26 cellular contexts compared by ENCODE assay signal in genomic region chr11:133386262-133386661, GRCh38.
DNase-seq lines count a peak whose midpoint lies in the region; ATAC-seq, FAIRE-seq and TF ChIP-seq lines count a peak whose summit lies in the region.
"Had no signal": no experiment of that assay in that cellular context is flagged by ENCODE, and none has a peak within 500 bp of the region (broad histone marks: within the 10 kb centered on the region; RNA-seq: fewer than 3 reads in every experiment).

No MANE protein-coding gene starts in this region.

- H3K4me3 Mint-ChIP-seq in GM23338 = no peak overlapping the region
- H3K4me3 Mint-ChIP-seq in activated CD4-positive, alpha-beta memory T cell treated with anti-CD3 and anti-CD28 coated beads for 36 hours = no peak overlapping the region
- H3K4me3 Mint-ChIP-seq: activated naive CD4-positive, alpha-beta T cell treated with anti-CD3 and anti-CD28 coated beads, Interleukin-2, amount 10 ng/mL, durations not matched to agents 7 days and 5 days; activated T-cell treated with anti-CD3 and anti-CD28 coated beads, Interleukin-2, amount 50 U/mL, for 4 hours; H9; stimulated activated naive CD8-positive, alpha-beta T cell treated with anti-CD3 and anti-CD28 coated beads, Interleukin-15, Interleukin-2, amounts not matched to agents 100 ng/mL and 50 ng/mL, for 24 hours; T-helper 2 cell treated with Interferon-gamma antibody and Interleukin-4, amounts not matched to agents 5 μg/mL and 100 μg/mL, for 36 hours had no signal

- CTCF ChIA-PET in GM12878 (lab: Yijun Ruan, JAX) = no interaction called here
- CTCF ChIA-PET in activated CD4-positive, alpha-beta memory T cell treated with anti-CD3 and anti-CD28 coated beads for 36 hours (lab: Charles Lee) = interaction anchor here (0.9 kb wide), 1 partner anchor 11 kb away, joined by 3 read pairs; no protein-coding TSS in a partner anchor

- no peaks in the 10 kb centered on the region for H3K36me3 Mint-ChIP-seq in GM23338 (ENCODE audit: low read depth)
- no peaks in the 10 kb centered on the region for H3K36me3 Mint-ChIP-seq in activated CD4-positive, alpha-beta memory T cell treated with anti-CD3 and anti-CD28 coated beads for 36 hours
- H3K36me3 Mint-ChIP-seq: activated naive CD4-positive, alpha-beta T cell treated with anti-CD3 and anti-CD28 coated beads, Interleukin-2, amount 10 ng/mL, durations not matched to agents 7 days and 5 days had no signal

- POLR2A ChIA-PET in GM12878 (lab: Charles Lee) = no interaction called here
- POLR2A ChIA-PET in activated CD4-positive, alpha-beta memory T cell treated with anti-CD3 and anti-CD28 coated beads for 36 hours (lab: Charles Lee) = no interaction called here

- in situ Hi-C loops in GM12878 (cut with MboI) = no loop called here

- H3K9me3 ChIP-seq in GM12878 (replicated peaks; ENCODE audit: control insufficient read depth, insufficient read depth, low read length) = no peaks in the 10 kb centered on the region; the same call in 2 of the 3 replicates
- H3K9me3 ChIP-seq in spleen = no peaks in the 10 kb centered on the region
- H3K9me3 ChIP-seq: left lung, psoas muscle, tibial nerve had no signal

- DNase-seq in GM23338 (ENCODE audit: low spot score) (no peak), NCI-H1105 (lab: John Stamatoyannopoulos, UW) (peak; percentile 92), NCI-H69 (lab: John Stamatoyannopoulos, UW) (peak; percentile 89), GM12878 (ENCODE audit: low read depth, low spot score) (no peak), spleen (no peak)
- no peak for DNase-seq in activated CD4-positive, alpha-beta memory T cell treated with anti-CD3 and anti-CD28 coated beads for 36 hours
- DNase-seq: activated CD8-positive, alpha-beta memory T cell treated with anti-CD3 and anti-CD28 coated beads for 24 hours; activated naive CD4-positive, alpha-beta T cell treated with anti-CD3 and anti-CD28 coated beads, Interleukin-2, amount 10 ng/mL, durations not matched to agents 7 days and 5 days; activated T-cell treated with anti-CD3 and anti-CD28 coated beads, Interleukin-2, amount 50 U/mL, for 4 hours; anterior cingulate cortex; central memory CD4-positive, alpha-beta T cell; DND-41; H9; Kasumi-1; left lung; NCI-H187 treated with DMSO at 0.1 percent for 48 hours; psoas muscle; stimulated activated CD4-positive, alpha-beta T cell treated with anti-CD3 and anti-CD28 coated beads, Interleukin-2, amount 100 ng/mL, for 48 hours had no signal

- H3K4me1 ChIP-seq in GM23338 (ENCODE audit: insufficient read depth) (peaks cover 17% of the 10 kb centered on the region), GM12878 (ENCODE audit: control insufficient read depth, insufficient read depth, low read length) (peaks cover 3% of the 10 kb centered on the region; the same call in 1 of the 2 replicates), spleen (no peaks in the 10 kb centered on the region)
- H3K4me1 ChIP-seq: left lung, psoas muscle had no signal

- TF ChIP-seq CTCF in GM23338 (conservative IDR thresholded peaks at IDR 0.05; ENCODE audit: low read depth in 2 of 2) (no peak), GM12878 (IDR thresholded peaks at IDR 0.05 in 2 of 3, conservative IDR thresholded peaks at IDR 0.05 in 1 of 3; ENCODE audit: control insufficient read depth in 2 of 3, extremely low read depth in 1 of 3, insufficient read depth in 1 of 3, low read depth in 3 of 3, low read length in 3 of 3) (no peak), spleen (IDR thresholded peaks at IDR 0.05 in 8 of 11, conservative IDR thresholded peaks at IDR 0.05 in 3 of 11) (no peak)

- no peaks in the 10 kb centered on the region for H3K79me2 ChIP-seq in GM23338 (replicated peaks; ENCODE audit: insufficient read depth)
- H3K79me2 ChIP-seq in GM12878 (ENCODE audit: control insufficient read depth, insufficient read depth, low read length) = no peaks in the 10 kb centered on the region

- H3K27ac Mint-ChIP-seq in GM23338 = no peak overlapping the region
- no peak overlapping the region for H3K27ac Mint-ChIP-seq in activated CD4-positive, alpha-beta memory T cell treated with anti-CD3 and anti-CD28 coated beads for 36 hours
- H3K27ac Mint-ChIP-seq: activated naive CD4-positive, alpha-beta T cell treated with anti-CD3 and anti-CD28 coated beads, Interleukin-2, amount 10 ng/mL, durations not matched to agents 7 days and 5 days; H9; stimulated activated naive CD8-positive, alpha-beta T cell treated with anti-CD3 and anti-CD28 coated beads, Interleukin-15, Interleukin-2, amounts not matched to agents 100 ng/mL and 50 ng/mL, for 24 hours; T-helper 2 cell treated with Interferon-gamma antibody and Interleukin-4, amounts not matched to agents 5 μg/mL and 100 μg/mL, for 36 hours had no signal

- H3K4me3 ChIP-seq in GM23338 = no peak overlapping the region
- no peak overlapping the region for H3K4me3 ChIP-seq in GM12878
- no peak overlapping the region for H3K4me3 ChIP-seq in spleen
- H3K4me3 ChIP-seq: left lung, psoas muscle, skin epidermis, tibial nerve had no signal

- no peak overlapping the region for H3K9ac ChIP-seq in GM12878 (ENCODE audit: control insufficient read depth, insufficient read depth, low read length)

- SMC1A ChIA-PET in GM12878 (lab: Charles Lee; ENCODE audit: uncharacterized antibody, unreplicated experiment) = interaction anchor here (0.7 to 1.9 kb wide), 5 partner anchors 13 to 177 kb away, joined by 3 to 5 read pairs (median 3); no protein-coding TSS in a partner anchor

- H3F3A ChIP-seq in GM23338 (replicated peaks; ENCODE audit: low read depth) = no peaks in the 10 kb centered on the region

- TF ChIP-seq RAD21 in GM12878 (IDR thresholded peaks at IDR 0.05; ENCODE audit: insufficient read depth, low read depth, low read length) = no peak

- WGBS in GM12878 (ENCODE audit: insufficient coverage, insufficient replicate concordance, low lambda C conversion rate, missing lambda C conversion rate) = 28% methylated on average over 4 of the region's 4 CpGs
- WGBS in spleen, 5 donors = 4 to 10% (median 6%) methylated on average over 4 of the region's 4 CpGs

- H3K4me2 ChIP-seq in GM23338 (peak overlapping the region; percentile 53), GM12878 (ENCODE audit: control insufficient read depth, insufficient read depth) (no peak overlapping the region)

- BruUV-seq in GM12878 (replicated peaks; lab: Mats Ljungman, UMichigan) = no TSS peak

- H3K36me3 ChIP-seq in GM23338 (ENCODE audit: insufficient read depth) (no peaks in the 10 kb centered on the region), GM12878 (ENCODE audit: control insufficient read depth in 2 of 2, insufficient read depth in 2 of 2, low read length in 1 of 2) (no peaks in the 10 kb centered on the region), spleen (no peaks in the 10 kb centered on the region)
- H3K36me3 ChIP-seq: left lung, tibial nerve had no signal

- peak; percentile 24; the same call in 1 of the 3 replicates for ATAC-seq in GM23338
- ATAC-seq in GM12878 = peak; percentile 32; the same call in 2 of the 3 replicates
- no peak for ATAC-seq in HG03139 (IDR thresholded peaks at IDR 0.05; ENCODE audit: unreplicated experiment)
- ATAC-seq: activated CD4-positive, CD25-positive, alpha-beta regulatory T cell treated with anti-CD3 and anti-CD28 coated beads, Interleukin-2, amount 50 U/mL, for 24 hours; activated T-cell treated with anti-CD3 and anti-CD28 coated beads, Interleukin-2, amount 50 U/mL, for 4 hours; left lung; psoas muscle had no signal

- H3K27me3 ChIP-seq in GM23338 (ENCODE audit: insufficient read depth) = no peaks in the 10 kb centered on the region
- no peaks in the 10 kb centered on the region for H3K27me3 ChIP-seq in GM12878 (replicated peaks in 1 of 2; ENCODE audit: control insufficient read depth in 2 of 2, insufficient read depth in 2 of 2, low read length in 1 of 2)
- H3K27me3 ChIP-seq in spleen (replicated peaks in 1 of 7) = no peaks in the 10 kb centered on the region
- H3K27me3 ChIP-seq: left lung, tibial nerve had no signal

- intact Hi-C loops in GM12878 (cut with micrococcal nuclease; ENCODE audit: unreplicated experiment) = no loop called here
- intact Hi-C loops in activated CD4-positive, alpha-beta memory T cell treated with anti-CD3 and anti-CD28 coated beads for 36 hours (cut with micrococcal nuclease) = no loop called here
- intact Hi-C loops in spleen (cut with DNase I; ENCODE audit: low total_unique reads) = no loop called here

- peaks cover 2% of the 10 kb centered on the region for H3K27me3 Mint-ChIP-seq in GM23338 (ENCODE audit: insufficient read depth, low read depth, poor library complexity)
- H3K27me3 Mint-ChIP-seq in activated CD4-positive, alpha-beta memory T cell treated with anti-CD3 and anti-CD28 coated beads for 36 hours = peaks cover 1% of the 10 kb centered on the region
- H3K27me3 Mint-ChIP-seq: activated naive CD4-positive, alpha-beta T cell treated with anti-CD3 and anti-CD28 coated beads, Interleukin-2, amount 10 ng/mL, durations not matched to agents 7 days and 5 days; stimulated activated naive CD8-positive, alpha-beta T cell treated with anti-CD3 and anti-CD28 coated beads, Interleukin-15, Interleukin-2, amounts not matched to agents 100 ng/mL and 50 ng/mL, for 24 hours had no signal

- H3K27ac ChIP-seq in GM23338 (ENCODE audit: low read depth) = no peak overlapping the region
- H3K27ac ChIP-seq in GM12878 (ENCODE audit: control insufficient read depth, insufficient read depth) = no peak overlapping the region
- no peak overlapping the region for H3K27ac ChIP-seq in spleen
- H3K27ac ChIP-seq: left lung, psoas muscle, skin epidermis, tibial nerve had no signal

- RAD21 ChIA-PET in GM12878 (lab: Charles Lee; ENCODE audit: unreplicated experiment) = no interaction called here

- H3K9me2 ChIP-seq in GM23338 (ENCODE audit: insufficient read depth) = no peaks in the 10 kb centered on the region

- peaks cover 11% of the 10 kb centered on the region for H3K4me1 Mint-ChIP-seq in GM23338
- no peaks in the 10 kb centered on the region for H3K4me1 Mint-ChIP-seq in activated CD4-positive, alpha-beta memory T cell treated with anti-CD3 and anti-CD28 coated beads for 36 hours (ENCODE audit: low read depth)
- H3K4me1 Mint-ChIP-seq: activated naive CD4-positive, alpha-beta T cell treated with anti-CD3 and anti-CD28 coated beads, Interleukin-2, amount 10 ng/mL, durations not matched to agents 7 days and 5 days had no signal

- no peak for TF ChIP-seq EP300 in GM12878 (IDR thresholded peaks at IDR 0.05; ENCODE audit: borderline replicate concordance in 1 of 2, control insufficient read depth in 1 of 2, low read depth in 2 of 2, low read length in 2 of 2)

- TF ChIP-seq POLR2A in GM12878 (IDR thresholded peaks at IDR 0.05; ENCODE audit: low read depth, low read length) = no peak
- TF ChIP-seq POLR2A in spleen (IDR thresholded peaks at IDR 0.05) = no peak

- no peaks in the 10 kb centered on the region for H4K20me1 ChIP-seq in GM23338 (replicated peaks; ENCODE audit: insufficient read depth)
- H4K20me1 ChIP-seq in GM12878 (ENCODE audit: control insufficient read depth, insufficient read depth) = no peaks in the 10 kb centered on the region

- no peak for FAIRE-seq in GM12878 (lab: Jason Lieb, UNC)
- FAIRE-seq: endothelial cell of umbilical vein, HTR-8/SVneo had no signal

- H3K9me3 Mint-ChIP-seq in GM23338 = no peaks in the 10 kb centered on the region; the same call in 2 of the 3 replicates
- no peaks in the 10 kb centered on the region for H3K9me3 Mint-ChIP-seq in activated CD4-positive, alpha-beta memory T cell treated with anti-CD3 and anti-CD28 coated beads for 36 hours
- H3K9me3 Mint-ChIP-seq: activated naive CD4-positive, alpha-beta T cell treated with anti-CD3 and anti-CD28 coated beads, Interleukin-2, amount 10 ng/mL, durations not matched to agents 7 days and 5 days; H9; stimulated activated naive CD8-positive, alpha-beta T cell treated with anti-CD3 and anti-CD28 coated beads, Interleukin-15, Interleukin-2, amounts not matched to agents 100 ng/mL and 50 ng/mL, for 24 hours; T-helper 2 cell treated with Interferon-gamma antibody and Interleukin-4, amounts not matched to agents 5 μg/mL and 100 μg/mL, for 36 hours had no signal

- H2AFZ ChIP-seq in GM23338 (no peak overlapping the region), GM12878 (ENCODE audit: control insufficient read depth, low read depth, low read length) (no peak overlapping the region)

Comparison
In these comparisons a context has a peak if more than half of its experiments do, and no peak if none do; other contexts are left out.
1. DNase-seq: peak in NCI-H1105 (single experiment) and NCI-H69 (single experiment); none in GM23338 (single experiment), GM12878 (single experiment), activated CD4-positive, alpha-beta memory T cell treated with anti-CD3 and anti-CD28 coated beads for 36 hours (single experiment) and spleen (single experiment).